ENCODE assay signal across 2 cellular contexts in genomic region chr7:64551375-64552142, GRCh38.
TF ChIP-seq lines count a peak whose summit lies in the region.

No MANE protein-coding gene starts in this region.

TF ChIP-seq in SK-N-SH treated with all-trans-retinoic acid at 6 μM for 48 hours, 23 proteins besides CTCF, POLR2A, EP300 and RAD21 (continued from another document):
- TF ChIP-seq, protein P1, sequence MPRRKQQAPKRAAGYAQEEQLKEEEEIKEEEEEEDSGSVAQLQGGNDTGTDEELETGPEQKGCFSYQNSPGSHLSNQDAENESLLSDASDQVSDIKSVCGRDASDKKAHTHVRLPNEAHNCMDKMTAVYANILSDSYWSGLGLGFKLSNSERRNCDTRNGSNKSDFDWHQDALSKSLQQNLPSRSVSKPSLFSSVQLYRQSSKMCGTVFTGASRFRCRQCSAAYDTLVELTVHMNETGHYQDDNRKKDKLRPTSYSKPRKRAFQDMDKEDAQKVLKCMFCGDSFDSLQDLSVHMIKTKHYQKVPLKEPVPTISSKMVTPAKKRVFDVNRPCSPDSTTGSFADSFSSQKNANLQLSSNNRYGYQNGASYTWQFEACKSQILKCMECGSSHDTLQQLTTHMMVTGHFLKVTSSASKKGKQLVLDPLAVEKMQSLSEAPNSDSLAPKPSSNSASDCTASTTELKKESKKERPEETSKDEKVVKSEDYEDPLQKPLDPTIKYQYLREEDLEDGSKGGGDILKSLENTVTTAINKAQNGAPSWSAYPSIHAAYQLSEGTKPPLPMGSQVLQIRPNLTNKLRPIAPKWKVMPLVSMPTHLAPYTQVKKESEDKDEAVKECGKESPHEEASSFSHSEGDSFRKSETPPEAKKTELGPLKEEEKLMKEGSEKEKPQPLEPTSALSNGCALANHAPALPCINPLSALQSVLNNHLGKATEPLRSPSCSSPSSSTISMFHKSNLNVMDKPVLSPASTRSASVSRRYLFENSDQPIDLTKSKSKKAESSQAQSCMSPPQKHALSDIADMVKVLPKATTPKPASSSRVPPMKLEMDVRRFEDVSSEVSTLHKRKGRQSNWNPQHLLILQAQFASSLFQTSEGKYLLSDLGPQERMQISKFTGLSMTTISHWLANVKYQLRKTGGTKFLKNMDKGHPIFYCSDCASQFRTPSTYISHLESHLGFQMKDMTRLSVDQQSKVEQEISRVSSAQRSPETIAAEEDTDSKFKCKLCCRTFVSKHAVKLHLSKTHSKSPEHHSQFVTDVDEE (CRISPR knock-in tag; IDR thresholded peaks at IDR 0.05) = no peak
- no peak for TF ChIP-seq PATZ1 (CRISPR knock-in tag; IDR thresholded peaks at IDR 0.05; ENCODE audit: borderline replicate concordance)
- TF ChIP-seq OSR1 (CRISPR knock-in tag; IDR thresholded peaks at IDR 0.05) = no peak
- TF ChIP-seq BACH2 (CRISPR knock-in tag; IDR thresholded peaks at IDR 0.05; ENCODE audit: borderline replicate concordance) = no peak
- TF ChIP-seq POU6F1 (CRISPR knock-in tag; IDR thresholded peaks at IDR 0.05; ENCODE audit: borderline replicate concordance, low read depth) = no peak
- no peak for TF ChIP-seq ZNF70 (CRISPR knock-in tag; IDR thresholded peaks at IDR 0.05)

TF ChIP-seq in SK-N-SH, 30 proteins besides CTCF, POLR2A, EP300 and RAD21 (continued from another document):
- TF ChIP-seq, protein P2, sequence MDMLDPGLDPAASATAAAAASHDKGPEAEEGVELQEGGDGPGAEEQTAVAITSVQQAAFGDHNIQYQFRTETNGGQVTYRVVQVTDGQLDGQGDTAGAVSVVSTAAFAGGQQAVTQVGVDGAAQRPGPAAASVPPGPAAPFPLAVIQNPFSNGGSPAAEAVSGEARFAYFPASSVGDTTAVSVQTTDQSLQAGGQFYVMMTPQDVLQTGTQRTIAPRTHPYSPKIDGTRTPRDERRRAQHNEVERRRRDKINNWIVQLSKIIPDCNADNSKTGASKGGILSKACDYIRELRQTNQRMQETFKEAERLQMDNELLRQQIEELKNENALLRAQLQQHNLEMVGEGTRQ (IDR thresholded peaks at IDR 0.05; ENCODE audit: borderline replicate concordance, low read depth, low read length) = no peak
TF ChIP-seq in SK-N-SH: peak in this region for 0.
